In the genomic region with DNA sequence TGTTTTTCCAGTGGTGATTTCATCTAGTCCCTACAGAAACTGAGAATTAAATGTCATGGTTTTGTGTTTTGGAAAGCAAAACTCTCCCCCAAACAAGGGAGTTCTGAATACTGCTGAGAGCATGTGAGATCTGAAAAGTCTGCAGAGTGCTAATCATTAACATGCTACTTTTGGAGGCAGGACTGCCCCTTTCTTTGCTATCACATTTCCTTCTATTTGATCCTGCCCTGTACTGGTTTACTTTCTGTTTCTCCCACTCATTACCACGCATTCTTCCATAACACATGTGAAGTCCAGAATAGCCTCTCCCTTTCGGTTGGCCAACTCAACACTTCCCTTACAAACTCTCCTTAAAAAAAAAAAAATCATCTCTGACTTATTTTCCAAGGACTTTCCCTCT, we compare ENCODE assay signal across 8 cellular contexts.
DNase-seq lines count a peak whose midpoint lies in the region; ATAC-seq and TF ChIP-seq lines count a peak whose summit lies in the region.

No MANE protein-coding gene starts in this region.

- no peaks in the 10 kb centered on the region for H3K36me3 Mint-ChIP-seq in GM23338 (ENCODE audit: low read depth)

- H3K36me3 ChIP-seq in DND-41 (ENCODE audit: insufficient read depth, low read length) = no peaks in the 10 kb centered on the region
- no peaks in the 10 kb centered on the region for H3K36me3 ChIP-seq in GM23338 (ENCODE audit: insufficient read depth)
- no peaks in the 10 kb centered on the region for H3K36me3 ChIP-seq in MM.1S (replicated peaks; ENCODE audit: insufficient read depth, low read length)
- H3K36me3 ChIP-seq in prostate gland = no peaks in the 10 kb centered on the region

- ATAC-seq in DND-41 (ENCODE audit: insufficient read depth, low read depth) = peak; percentile 76
- ATAC-seq in GM23338 = no peak

- H3K9me2 ChIP-seq in GM23338 (ENCODE audit: insufficient read depth) = no peaks in the 10 kb centered on the region
- H3K9me2 ChIP-seq in MM.1S (replicated peaks; ENCODE audit: insufficient read depth, low read length) = no peaks in the 10 kb centered on the region

- H3K27ac ChIP-seq in DND-41 (ENCODE audit: low read length) = no peak overlapping the region
- H3K27ac ChIP-seq in GM23338 (ENCODE audit: low read depth) = no peak overlapping the region
- peak overlapping the region; percentile 90; the same call in 1 of the 2 replicates for H3K27ac ChIP-seq in MM.1S (ENCODE audit: low read length)
- H3K27ac ChIP-seq in prostate gland = peak overlapping the region; percentile 67 to 78

- DNase-seq in DND-41 = no peak
- no peak for DNase-seq in GM23338 (ENCODE audit: low spot score)
- peak; percentile 45 for DNase-seq in MM.1S
- DNase-seq in erythroblast (lab: John Stamatoyannopoulos, UW) = peak; percentile 12 to 50
- no peak for DNase-seq in prostate gland (ENCODE audit: low spot score)
- DNase-seq in activated CD8-positive, alpha-beta memory T cell treated with anti-CD3 and anti-CD28 coated beads, Interleukin-2, amount 50 U/mL, for 48 hours = no peak
- DNase-seq in globus pallidus (ENCODE audit: low spot score) = no peak
- no peak for DNase-seq in SHP77 (lab: John Stamatoyannopoulos, UW)

- peak overlapping the region; percentile 38; the same call in 1 of the 2 replicates for H3K27ac Mint-ChIP-seq in GM23338

- H3K9me3 ChIP-seq in DND-41 (ENCODE audit: insufficient read depth, low read length, severe bottlenecking) (no peaks in the 10 kb centered on the region), MM.1S (replicated peaks; ENCODE audit: insufficient read depth, low read length) (no peaks in the 10 kb centered on the region), prostate gland (no peaks in the 10 kb centered on the region)

- no peak for TF ChIP-seq CTCF in DND-41 (IDR thresholded peaks at IDR 0.05; ENCODE audit: borderline replicate concordance, extremely low read depth, low read length, poor library complexity, severe bottlenecking)
- TF ChIP-seq CTCF in GM23338 (conservative IDR thresholded peaks at IDR 0.05; ENCODE audit: low read depth in 2 of 2) = no peak
- no peak for TF ChIP-seq CTCF in MM.1S (IDR thresholded peaks at IDR 0.05; ENCODE audit: low read length)
- no peak for TF ChIP-seq CTCF in prostate gland (IDR thresholded peaks at IDR 0.05)

- no peaks in the 10 kb centered on the region for H3K79me2 ChIP-seq in DND-41 (ENCODE audit: insufficient read depth, low read length)
- no peaks in the 10 kb centered on the region for H3K79me2 ChIP-seq in GM23338 (replicated peaks; ENCODE audit: insufficient read depth)
- H3K79me2 ChIP-seq in MM.1S (ENCODE audit: low read length) = no peaks in the 10 kb centered on the region

- TF ChIP-seq POLR2A in erythroblast (IDR thresholded peaks at IDR 0.05; ENCODE audit: low read length) (no peak), prostate gland (IDR thresholded peaks at IDR 0.05) (no peak)

- no peaks in the 10 kb centered on the region for H3K9me3 Mint-ChIP-seq in GM23338

- H3F3A ChIP-seq in GM23338 (replicated peaks; ENCODE audit: low read depth) (no peaks in the 10 kb centered on the region), MM.1S (ENCODE audit: insufficient read depth, low read length) (peaks cover 29% of the 10 kb centered on the region)

- H3K4me3 ChIP-seq in DND-41 (ENCODE audit: low read depth in 1 of 2, low read length in 2 of 2) = no peak overlapping the region
- peak overlapping the region; percentile 4; the same call in 1 of the 2 replicates for H3K4me3 ChIP-seq in GM23338
- H3K4me3 ChIP-seq in MM.1S (ENCODE audit: low read length) = peak overlapping the region; percentile 33
- H3K4me3 ChIP-seq in prostate gland = no peak overlapping the region

- WGBS in prostate gland = 2% methylated on average over 2 of the region's 2 CpGs

- H4K20me1 ChIP-seq in DND-41 (ENCODE audit: insufficient read depth, low read length) (no peaks in the 10 kb centered on the region), GM23338 (replicated peaks; ENCODE audit: insufficient read depth) (no peaks in the 10 kb centered on the region), MM.1S (ENCODE audit: insufficient read depth, low read length) (no peaks in the 10 kb centered on the region)

- intact Hi-C loops in prostate gland (cut with DNase I) = loop anchor here (5.0 kb wide), 1 partner anchor 41 kb away; no protein-coding TSS in a partner anchor

- H3K4me1 Mint-ChIP-seq in GM23338 = peaks cover 91% of the 10 kb centered on the region

- peak overlapping the region; percentile 54; the same call in 1 of the 2 replicates for H2AFZ ChIP-seq in DND-41 (ENCODE audit: low read depth, low read length)
- no peak overlapping the region for H2AFZ ChIP-seq in GM23338
- peak overlapping the region; percentile 39 for H2AFZ ChIP-seq in MM.1S (ENCODE audit: low read length)

- H3K4me3 Mint-ChIP-seq in GM23338 = peak overlapping the region; percentile 25; the same call in 2 of the 3 replicates

- peak overlapping the region; percentile 18 for H3K4me2 ChIP-seq in DND-41 (ENCODE audit: insufficient read depth, low read length)
- peak overlapping the region; percentile 50 for H3K4me2 ChIP-seq in GM23338
- peak overlapping the region; percentile 75 for H3K4me2 ChIP-seq in MM.1S (ENCODE audit: low read depth, low read length)

- H3K27me3 Mint-ChIP-seq in GM23338 (ENCODE audit: insufficient read depth, low read depth, poor library complexity) = peaks cover 9% of the 10 kb centered on the region

- H3K27me3 ChIP-seq in DND-41 (ENCODE audit: insufficient read depth, low read length, poor library complexity) (no peaks in the 10 kb centered on the region), GM23338 (ENCODE audit: insufficient read depth) (peaks cover 13% of the 10 kb centered on the region; the same call in 1 of the 2 replicates), MM.1S (replicated peaks; ENCODE audit: insufficient read depth, low read length) (no peaks in the 10 kb centered on the region), prostate gland (replicated peaks; ENCODE audit: insufficient read depth) (no peaks in the 10 kb centered on the region)

- H3K4me1 ChIP-seq in DND-41 (ENCODE audit: insufficient read depth, low read length) (peaks cover 17% of the 10 kb centered on the region), GM23338 (ENCODE audit: insufficient read depth) (peaks cover 68% of the 10 kb centered on the region), MM.1S (ENCODE audit: low read length) (peaks cover 39% of the 10 kb centered on the region), prostate gland (replicated peaks) (no peaks in the 10 kb centered on the region)

- H3K9ac ChIP-seq in DND-41 (ENCODE audit: low read depth, low read length) (no peak overlapping the region), MM.1S (ENCODE audit: low read length) (no peak overlapping the region)

TF ChIP-seq in GM23338, 12 proteins besides CTCF, POLR2A, EP300 and RAD21 (continues in another document):
- TF ChIP-seq ZNF331 (CRISPR knock-in tag; IDR thresholded peaks at IDR 0.05; ENCODE audit: low read depth) = no peak
- TF ChIP-seq NANOG (IDR thresholded peaks at IDR 0.05; ENCODE audit: borderline replicate concordance) = no peak
- TF ChIP-seq, protein P1, sequence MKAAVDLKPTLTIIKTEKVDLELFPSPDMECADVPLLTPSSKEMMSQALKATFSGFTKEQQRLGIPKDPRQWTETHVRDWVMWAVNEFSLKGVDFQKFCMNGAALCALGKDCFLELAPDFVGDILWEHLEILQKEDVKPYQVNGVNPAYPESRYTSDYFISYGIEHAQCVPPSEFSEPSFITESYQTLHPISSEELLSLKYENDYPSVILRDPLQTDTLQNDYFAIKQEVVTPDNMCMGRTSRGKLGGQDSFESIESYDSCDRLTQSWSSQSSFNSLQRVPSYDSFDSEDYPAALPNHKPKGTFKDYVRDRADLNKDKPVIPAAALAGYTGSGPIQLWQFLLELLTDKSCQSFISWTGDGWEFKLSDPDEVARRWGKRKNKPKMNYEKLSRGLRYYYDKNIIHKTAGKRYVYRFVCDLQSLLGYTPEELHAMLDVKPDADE (IDR thresholded peaks at IDR 0.05) = no peak
- TF ChIP-seq EZH2 (IDR thresholded peaks at IDR 0.05; ENCODE audit: low read depth, unreplicated experiment) = no peak

Comparison
In these comparisons a context has a peak if more than half of its experiments do, and no peak if none do; other contexts are left out.
1. DNase-seq: peak in MM.1S (single experiment) and erythroblast (2 of 2); none in DND-41 (single experiment), GM23338 (single experiment), prostate gland (single experiment), activated CD8-positive, alpha-beta memory T cell treated with anti-CD3 and anti-CD28 coated beads, Interleukin-2, amount 50 U/mL, for 48 hours (single experiment), globus pallidus (single experiment) and SHP77 (0 of 2).
2. H3K27ac ChIP-seq: peak in MM.1S (single experiment) and prostate gland (2 of 2); none in DND-41 (single experiment) and GM23338 (single experiment).
3. H3K4me2 ChIP-seq: peak in every context shown above with its lines; median percentile 75 in MM.1S; 50 in GM23338; 18 in DND-41.
4. H3K4me3 ChIP-seq: peak in GM23338 (single experiment) and MM.1S (single experiment); none in DND-41 (0 of 2) and prostate gland (0 of 2).